15 cellular contexts compared by ENCODE assay signal in genomic region chr1:8226747-8227146, GRCh38.
"Had no signal": no experiment of that assay in that cellular context is flagged by ENCODE, and none has a peak within 500 bp of the region (broad histone marks: within the 10 kb centered on the region; RNA-seq: fewer than 3 reads in every experiment).

No MANE protein-coding gene starts in this region.

- ATAC-seq: activated T-helper 17 cell treated with anti-CD3 and anti-CD28 coated beads, Interleukin-2, amount 50 U/mL, for 72 hours; esophagus mucosa; left colon; natural killer cell had no signal

- H3K27ac Mint-ChIP-seq: activated T-helper 17 cell treated with anti-CD3 and anti-CD28 coated beads, Interleukin-2, amount 50 U/mL, for 72 hours; dendritic cell treated with granulocyte-macrophage colony-stimulating factor and Interleukin-4, amounts not matched to agents 40 ng/mL and 50 ng/mL, for 4 days; natural killer cell had no signal

- H3K9me3 ChIP-seq: right atrium auricular region had no signal

- H3K9me3 Mint-ChIP-seq: natural killer cell had no signal

- H3K4me3 ChIP-seq: right atrium auricular region had no signal

- H3K4me1 ChIP-seq: right atrium auricular region had no signal

- H3K4me3 Mint-ChIP-seq: activated T-helper 17 cell treated with anti-CD3 and anti-CD28 coated beads, Interleukin-2, amount 50 U/mL, for 72 hours; dendritic cell treated with granulocyte-macrophage colony-stimulating factor and Interleukin-4, amounts not matched to agents 40 ng/mL and 50 ng/mL, for 4 days; immature natural killer cell; natural killer cell had no signal

- DNase-seq: activated naive CD4-positive, alpha-beta T cell treated with anti-CD3 and anti-CD28 coated beads, Interleukin-2, amount 50 U/mL, for 16 hours; activated T-cell treated with anti-CD3 and anti-CD28 coated beads for 4 hours; cerebellar nuclear complex; glutamatergic neuron; immature natural killer cell; left colon; natural killer cell; nucleus accumbens; stimulated activated CD4-positive, alpha-beta T cell treated with anti-CD3 and anti-CD28 coated beads, Interleukin-1b, Interleukin-23, amount 100 ng/mL, for 48 hours; stimulated activated naive CD4-positive, alpha-beta T cell; T-helper 2 cell had no signal

- H3K27me3 ChIP-seq: right atrium auricular region had no signal

- H3K36me3 Mint-ChIP-seq: immature natural killer cell, natural killer cell had no signal

- H3K36me3 ChIP-seq: right atrium auricular region had no signal

- H3K27ac ChIP-seq: right atrium auricular region had no signal
